17 cellular contexts compared by ENCODE assay signal in genomic region chr16:19858006-19858653, GRCh38. TPM values are rescaled to one million over a fixed set of nuclear protein-coding genes. Genes with fewer than 3 reads are reported as not detected.
DNase-seq lines count a peak whose midpoint lies in the region; ATAC-seq and TF ChIP-seq lines count a peak whose summit lies in the region.
"Had no signal": no experiment of that assay in that cellular context is flagged by ENCODE, and none has a peak within 500 bp of the region (broad histone marks: within the 10 kb centered on the region; RNA-seq: fewer than 3 reads in every experiment).

No MANE protein-coding gene starts in this region.

- POLR2A ChIA-PET in IMR-90 (lab: Charles Lee; ENCODE audit: unreplicated experiment) = no interaction called here

- no TSS peak for BruUV-seq in IMR-90 (replicated peaks; lab: Mats Ljungman, UMichigan)

- dilution Hi-C loops in IMR-90 (cut with HindIII; ENCODE audit: low sequenced_read_pairs, unreplicated experiment) = no loop called here

- H3K79me1 ChIP-seq in IMR-90 (ENCODE audit: low read depth in 1 of 2, low read length in 2 of 2) (no peaks in the 10 kb centered on the region), trophoblast cell (ENCODE audit: low read length) (no peaks in the 10 kb centered on the region)

- no peak overlapping the region for H2BK20ac ChIP-seq in IMR-90 (ENCODE audit: low read depth, low read length)

- no peaks in the 10 kb centered on the region for H3K79me2 ChIP-seq in trophoblast cell (ENCODE audit: control insufficient read depth, insufficient read depth, low read length, poor library complexity)

- no peak for ATAC-seq in IMR-90 (ENCODE audit: low read depth)
- ATAC-seq in body of pancreas = no peak
- no peak for ATAC-seq in HG03196 (IDR thresholded peaks at IDR 0.05; ENCODE audit: unreplicated experiment)
- ATAC-seq: esophagus mucosa, T-cell had no signal

- no peak overlapping the region for H3K4me3 ChIP-seq in IMR-90 (ENCODE audit: insufficient read depth, low read depth, low read length)
- H3K4me3 ChIP-seq in trophoblast cell (ENCODE audit: low read depth, low read length) = no peak overlapping the region
- no peak overlapping the region for H3K4me3 ChIP-seq in body of pancreas
- H3K4me3 ChIP-seq: thoracic aorta had no signal

- H2BK5ac ChIP-seq in IMR-90 (ENCODE audit: low read depth, low read length, poor library complexity, severe bottlenecking) (no peak overlapping the region), trophoblast cell (ENCODE audit: low read depth, low read length, poor library complexity) (no peak overlapping the region)

- no peak overlapping the region for H3K14ac ChIP-seq in IMR-90 (replicated peaks; ENCODE audit: low read depth, low read length)
- H3K14ac ChIP-seq in trophoblast cell (ENCODE audit: low read length) = no peak overlapping the region

- H3K9ac ChIP-seq in IMR-90 (ENCODE audit: low read depth, low read length) = no peak overlapping the region
- H3K9ac ChIP-seq in trophoblast cell (ENCODE audit: low read length) = no peak overlapping the region

- H3K56ac ChIP-seq in IMR-90 (ENCODE audit: extremely low read depth, insufficient read depth, low read length) = no peak overlapping the region

- no peak overlapping the region for H3K18ac ChIP-seq in IMR-90 (ENCODE audit: low read depth, low read length)
- H3K18ac ChIP-seq in trophoblast cell (ENCODE audit: low read length) = no peak overlapping the region

- H3K27ac ChIP-seq in IMR-90 (ENCODE audit: insufficient read depth, low read length) (no peak overlapping the region), trophoblast cell (ENCODE audit: low read depth, low read length) (no peak overlapping the region), body of pancreas (no peak overlapping the region)
- H3K27ac ChIP-seq: thoracic aorta, VCaP had no signal

- H3K36me3 ChIP-seq in IMR-90 (ENCODE audit: control insufficient read depth, insufficient read depth, low read length) (peaks cover 3% of the 10 kb centered on the region; the same call in 1 of the 2 replicates), trophoblast cell (ENCODE audit: control insufficient read depth in 1 of 2, insufficient read depth in 2 of 2, low read length in 2 of 2) (peaks cover 16 to 19% of the 10 kb centered on the region in 2 experiments), body of pancreas (replicated peaks in 1 of 2; ENCODE audit: insufficient read depth in 1 of 2, low read depth in 2 of 2) (peaks cover 0 to 2% of the 10 kb centered on the region in 2 donors)
- H3K36me3 ChIP-seq: thoracic aorta had no signal

- WGBS in IMR-90 (ENCODE audit: extremely low coverage in 2 of 2, insufficient read length in 1 of 2), 2 experiments = no CpG with 5 or more reads among the region's 21 CpGs
- WGBS in trophoblast cell (ENCODE audit: extremely low coverage, insufficient coverage, insufficient read length) = no CpG with 5 or more reads among the region's 21 CpGs
- 68 to 83% methylated on average over 21 of the region's 21 CpGs for WGBS in body of pancreas, 2 donors

- H2AK5ac ChIP-seq in IMR-90 (ENCODE audit: low read depth, low read length) (no peak overlapping the region), trophoblast cell (ENCODE audit: low read length) (no peak overlapping the region)

- intact Hi-C loops in IMR-90 (cut with micrococcal nuclease) (no loop called here), body of pancreas (cut with DNase I) (no loop called here), posterior vena cava (cut with DNase I) (no loop called here)

- H3K4me1 ChIP-seq in IMR-90 (ENCODE audit: control insufficient read depth, insufficient read depth, low read length) = peaks cover 3% of the 10 kb centered on the region; the same call in 1 of the 2 replicates
- peaks cover 0 to 2% of the 10 kb centered on the region in 2 experiments for H3K4me1 ChIP-seq in trophoblast cell (ENCODE audit: control insufficient read depth in 1 of 2, insufficient read depth in 2 of 2, low read length in 2 of 2)
- no peaks in the 10 kb centered on the region for H3K4me1 ChIP-seq in body of pancreas

- no peak for TF ChIP-seq RAD21 in IMR-90 (IDR thresholded peaks at IDR 0.05; ENCODE audit: low read length)

- peak overlapping the region; percentile 23 for H2AK9ac ChIP-seq in IMR-90 (replicated peaks; ENCODE audit: low read depth, low read length, poor library complexity)

- H3K9me1 ChIP-seq in IMR-90 (ENCODE audit: insufficient read depth, low read length) = peaks cover 6% of the 10 kb centered on the region; the same call in 1 of the 2 replicates

- no peaks in the 10 kb centered on the region for H3K27me3 ChIP-seq in IMR-90 (ENCODE audit: control insufficient read depth, insufficient read depth, low read length)
- H3K27me3 ChIP-seq in trophoblast cell (ENCODE audit: insufficient read depth, low read length) = no peaks in the 10 kb centered on the region
- no peaks in the 10 kb centered on the region for H3K27me3 ChIP-seq in body of pancreas

- H3K4me2 ChIP-seq in IMR-90 (ENCODE audit: low read depth, low read length) (no peak overlapping the region), trophoblast cell (ENCODE audit: low read length) (no peak overlapping the region)

- H4K12ac ChIP-seq in trophoblast cell (ENCODE audit: low read depth, low read length) = no peak overlapping the region

- H4K91ac ChIP-seq in IMR-90 (ENCODE audit: insufficient read depth, low read depth, low read length) (no peak overlapping the region), trophoblast cell (ENCODE audit: low read depth, low read length) (no peak overlapping the region)

- CTCF ChIA-PET in IMR-90 (lab: Yijun Ruan, JAX) = interaction anchor here (0.6 kb wide), 1 partner anchor 10 kb away, joined by 3 read pairs; no protein-coding TSS in a partner anchor

- H4K5ac ChIP-seq in IMR-90 (ENCODE audit: low read depth, low read length) = no peak overlapping the region

- TF ChIP-seq POLR2A in IMR-90 (IDR thresholded peaks at IDR 0.05; ENCODE audit: low read depth, low read length) = no peak
- TF ChIP-seq POLR2A in body of pancreas (IDR thresholded peaks at IDR 0.05) = no peak

- no peak overlapping the region for H2BK15ac ChIP-seq in IMR-90 (ENCODE audit: low read depth, low read length)

- in situ Hi-C loops in IMR-90 (cut with MboI; ENCODE audit: low sequenced_read_pairs) = no loop called here

- H2BK120ac ChIP-seq in IMR-90 (ENCODE audit: low read depth, low read length) (no peak overlapping the region), trophoblast cell (ENCODE audit: insufficient read depth, low read length, poor library complexity) (no peak overlapping the region)

- H3K9me3 ChIP-seq in IMR-90 (ENCODE audit: control insufficient read depth, insufficient read depth, low read length) (no peaks in the 10 kb centered on the region), trophoblast cell (ENCODE audit: insufficient read depth, low read depth, low read length) (peaks cover 3% of the 10 kb centered on the region), body of pancreas (no peaks in the 10 kb centered on the region)
- H3K9me3 ChIP-seq: thoracic aorta had no signal

- no peaks in the 10 kb centered on the region for H4K20me1 ChIP-seq in IMR-90 (ENCODE audit: insufficient read depth, low read length)

- H2BK12ac ChIP-seq in trophoblast cell (ENCODE audit: low read length) = no peak overlapping the region

- H4K8ac ChIP-seq in IMR-90 (ENCODE audit: low read depth in 2 of 2, low read length in 2 of 2) (no peak overlapping the region), trophoblast cell (ENCODE audit: low read depth, low read length) (no peak overlapping the region)

- TF ChIP-seq CTCF in IMR-90 (conservative IDR thresholded peaks at IDR 0.05; ENCODE audit: low read depth, low read length) = no peak
- no peak for TF ChIP-seq CTCF in body of pancreas (IDR thresholded peaks at IDR 0.05)

- no peak overlapping the region for H3K23ac ChIP-seq in IMR-90 (ENCODE audit: low read depth, low read length)
- no peak overlapping the region for H3K23ac ChIP-seq in trophoblast cell (ENCODE audit: low read length)

- no peak overlapping the region for H3K4ac ChIP-seq in IMR-90 (ENCODE audit: low read depth, low read length)
- H3K4ac ChIP-seq in trophoblast cell (ENCODE audit: low read depth, low read length) = no peak overlapping the region

- DNase-seq in IMR-90 = no peak
- DNase-seq in NCI-H69 (lab: John Stamatoyannopoulos, UW) = peak; percentile 79
- peak; percentile 70 to 86 for DNase-seq in dermis microvascular lymphatic vessel endothelial cell (ENCODE audit: low read depth in 2 of 2)
- peak; percentile 6 to 38 for DNase-seq in trophoblast cell
- DNase-seq in body of pancreas = no peak
- no peak for DNase-seq in posterior vena cava (ENCODE audit: low spot score)
- DNase-seq: activated naive CD8-positive, alpha-beta T cell treated with anti-CD3 and anti-CD28 coated beads, Interleukin-2, amount 10 ng/mL, durations not matched to agents 7 days and 5 days; AML-193; cortex of kidney; GDM1; stimulated activated CD4-positive, alpha-beta T cell treated with anti-CD3 and anti-CD28 coated beads, Interleukin-4, amount 100 ng/mL, for 1 hour; T-cell had no signal

- no peak overlapping the region for H2AFZ ChIP-seq in IMR-90 (replicated peaks; ENCODE audit: low read length, poor library complexity)
- no peak overlapping the region for H2AFZ ChIP-seq in trophoblast cell (ENCODE audit: insufficient read depth, low read length, poor library complexity)

TF ChIP-seq in IMR-90, 13 proteins besides CTCF, POLR2A, EP300 and RAD21:
- TF ChIP-seq USF2 (IDR thresholded peaks at IDR 0.05; ENCODE audit: low read depth, low read length) (no peak), CEBPB (IDR thresholded peaks at IDR 0.05; ENCODE audit: low read depth, low read length) (no peak), BHLHE40 (IDR thresholded peaks at IDR 0.05; ENCODE audit: low read depth, low read length) (no peak)

RNA-seq across cellular contexts. Expression of gene GPRC5B, which starts 26.5 kb away (rescaled TPM):
- 2.2 and 2.5 TPM in 2 replicates for total RNA-seq in IMR-90 (2012; rRNA removed)
- polyA plus RNA-seq in IMR-90 (2012; rRNA removed) = 6.8 and 8.5 TPM in 2 replicates
- polyA plus RNA-seq in IMR-90 (2012; cell fraction: cytosol; rRNA removed) = 3.7 and 19.8 TPM in 2 replicates
- 7.0 and 7.6 TPM in 2 replicates for polyA plus RNA-seq in IMR-90 (2012; cell fraction: nucleus; rRNA removed; ENCODE audit: low replicate concordance)
- 39.3 and 109 TPM in 2 replicates for total RNA-seq in dermis microvascular lymphatic vessel endothelial cell
- 42.9 and 43.4 TPM in 2 replicates for polyA plus RNA-seq in trophoblast cell (2013)
- 10 to 100 TPM; 27.7 to 31.6 TPM for total RNA-seq in body of pancreas
- 10 to 100 TPM; 21.9 to 31.4 TPM for total RNA-seq in posterior vena cava
- total RNA-seq: activated T-helper 1 cell treated with anti-CD3 and anti-CD28 coated beads, Interleukin-12 subunit alpha, Interleukin-12 subunit beta, Interleukin-2, Interleukin-4 antibody, amounts not matched to agents 30 ng/mL and 10 ng/mL and 1 ng/mL, durations not matched to agents 14 hours and 24 hours and 36 hours had no signal

Comparison
In these comparisons a context has a peak if more than half of its experiments do, and no peak if none do; other contexts are left out.
1. DNase-seq: peak in NCI-H69 (single experiment), dermis microvascular lymphatic vessel endothelial cell (2 of 2) and trophoblast cell (2 of 2); none in IMR-90 (single experiment), body of pancreas (0 of 4) and posterior vena cava (single experiment).